In the genomic region with DNA sequence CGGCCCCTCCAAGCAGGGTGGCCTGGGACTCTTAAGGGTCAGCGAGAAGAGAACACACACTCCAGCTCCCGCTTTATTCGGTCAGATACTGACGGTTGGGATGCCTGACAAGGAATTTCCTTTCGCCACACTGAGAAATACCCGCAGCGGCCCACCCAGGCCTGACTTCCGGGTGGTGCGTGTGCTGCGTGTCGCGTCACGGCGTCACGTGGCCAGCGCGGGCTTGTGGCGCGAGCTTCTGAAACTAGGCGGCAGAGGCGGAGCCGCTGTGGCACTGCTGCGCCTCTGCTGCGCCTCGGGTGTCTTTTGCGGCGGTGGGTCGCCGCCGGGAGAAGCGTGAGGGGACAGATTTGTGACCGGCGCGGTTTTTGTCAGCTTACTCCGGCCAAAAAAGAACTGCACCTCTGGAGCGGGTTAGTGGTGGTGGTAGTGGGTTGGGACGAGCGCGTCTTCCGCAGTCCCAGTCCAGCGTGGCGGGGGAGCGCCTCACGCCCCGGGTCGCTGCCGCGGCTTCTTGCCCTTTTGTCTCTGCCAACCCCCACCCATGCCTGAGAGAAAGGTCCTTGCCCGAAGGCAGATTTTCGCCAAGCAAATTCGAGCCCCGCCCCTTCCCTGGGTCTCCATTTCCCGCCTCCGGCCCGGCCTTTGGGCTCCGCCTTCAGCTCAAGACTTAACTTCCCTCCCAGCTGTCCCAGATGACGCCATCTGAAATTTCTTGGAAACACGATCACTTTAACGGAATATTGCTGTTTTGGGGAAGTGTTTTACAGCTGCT, we compare ENCODE assay signal across 8 cellular contexts. TPM values are rescaled to one million over a fixed set of nuclear protein-coding genes. Genes with fewer than 3 reads are reported as not detected.
A peak's percentile ranks its signal among the peaks of the same experiment; 100 is the strongest.
DNase-seq lines count a peak whose midpoint lies in the region; ATAC-seq and TF ChIP-seq lines count a peak whose summit lies in the region.

A gene with protein sequence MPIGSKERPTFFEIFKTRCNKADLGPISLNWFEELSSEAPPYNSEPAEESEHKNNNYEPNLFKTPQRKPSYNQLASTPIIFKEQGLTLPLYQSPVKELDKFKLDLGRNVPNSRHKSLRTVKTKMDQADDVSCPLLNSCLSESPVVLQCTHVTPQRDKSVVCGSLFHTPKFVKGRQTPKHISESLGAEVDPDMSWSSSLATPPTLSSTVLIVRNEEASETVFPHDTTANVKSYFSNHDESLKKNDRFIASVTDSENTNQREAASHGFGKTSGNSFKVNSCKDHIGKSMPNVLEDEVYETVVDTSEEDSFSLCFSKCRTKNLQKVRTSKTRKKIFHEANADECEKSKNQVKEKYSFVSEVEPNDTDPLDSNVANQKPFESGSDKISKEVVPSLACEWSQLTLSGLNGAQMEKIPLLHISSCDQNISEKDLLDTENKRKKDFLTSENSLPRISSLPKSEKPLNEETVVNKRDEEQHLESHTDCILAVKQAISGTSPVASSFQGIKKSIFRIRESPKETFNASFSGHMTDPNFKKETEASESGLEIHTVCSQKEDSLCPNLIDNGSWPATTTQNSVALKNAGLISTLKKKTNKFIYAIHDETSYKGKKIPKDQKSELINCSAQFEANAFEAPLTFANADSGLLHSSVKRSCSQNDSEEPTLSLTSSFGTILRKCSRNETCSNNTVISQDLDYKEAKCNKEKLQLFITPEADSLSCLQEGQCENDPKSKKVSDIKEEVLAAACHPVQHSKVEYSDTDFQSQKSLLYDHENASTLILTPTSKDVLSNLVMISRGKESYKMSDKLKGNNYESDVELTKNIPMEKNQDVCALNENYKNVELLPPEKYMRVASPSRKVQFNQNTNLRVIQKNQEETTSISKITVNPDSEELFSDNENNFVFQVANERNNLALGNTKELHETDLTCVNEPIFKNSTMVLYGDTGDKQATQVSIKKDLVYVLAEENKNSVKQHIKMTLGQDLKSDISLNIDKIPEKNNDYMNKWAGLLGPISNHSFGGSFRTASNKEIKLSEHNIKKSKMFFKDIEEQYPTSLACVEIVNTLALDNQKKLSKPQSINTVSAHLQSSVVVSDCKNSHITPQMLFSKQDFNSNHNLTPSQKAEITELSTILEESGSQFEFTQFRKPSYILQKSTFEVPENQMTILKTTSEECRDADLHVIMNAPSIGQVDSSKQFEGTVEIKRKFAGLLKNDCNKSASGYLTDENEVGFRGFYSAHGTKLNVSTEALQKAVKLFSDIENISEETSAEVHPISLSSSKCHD (N-terminal part only) (plus strand): TSS at position 254 of the 775 bp plus-strand sequence. CDS start 953 bp downstream, outside the sequence.
A gene with protein sequence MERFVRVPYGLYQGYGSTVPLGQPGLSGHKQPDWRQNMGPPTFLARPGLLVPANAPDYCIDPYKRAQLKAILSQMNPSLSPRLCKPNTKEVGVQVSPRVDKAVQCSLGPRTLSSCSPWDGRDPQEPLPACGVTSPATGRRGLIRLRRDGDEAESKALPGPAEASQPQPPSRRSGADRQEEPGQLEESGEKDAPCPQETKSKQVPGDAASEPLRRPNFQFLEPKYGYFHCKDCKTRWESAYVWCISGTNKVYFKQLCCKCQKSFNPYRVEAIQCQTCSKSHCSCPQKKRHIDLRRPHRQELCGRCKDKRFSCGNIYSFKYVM (minus strand): TSS at position 109 of the 775 bp plus-strand sequence. CDS start 3,438 bp downstream, outside the sequence.

- TF ChIP-seq CTCF in esophagus muscularis mucosa (IDR thresholded peaks at IDR 0.05) = no peak

- H3K27me3 ChIP-seq in esophagus muscularis mucosa = no peaks in the 10 kb centered on the region

- peak within 1 kb of the TSS; percentile 91 to 96 (median 92) for H3K27ac ChIP-seq in esophagus muscularis mucosa (replicated peaks in 1 of 4)

- peaks cover 6 to 18% (median 14%) of the 10 kb centered on the region in 4 donors for H3K4me1 ChIP-seq in esophagus muscularis mucosa

- peak; percentile 93 for ATAC-seq in GM21526 (IDR thresholded peaks at IDR 0.05; ENCODE audit: low FRiP score, unreplicated experiment)

- TF ChIP-seq POLR2A in esophagus muscularis mucosa (IDR thresholded peaks at IDR 0.05; ENCODE audit: low read depth) = peak; percentile 29

- no peaks in the 10 kb centered on the region for H3K36me3 ChIP-seq in esophagus muscularis mucosa

- TF ChIP-seq EP300 in esophagus muscularis mucosa (IDR thresholded peaks at IDR 0.05) = no peak

- intact Hi-C loops in esophagus muscularis mucosa (cut with DNase I) = no loop called here

- H3K9me3 ChIP-seq in esophagus muscularis mucosa = no peaks in the 10 kb centered on the region

- DNase-seq in DMS153 treated with DMSO at 0.1 percent for 48 hours (lab: John Stamatoyannopoulos, UW; ENCODE audit: unreplicated experiment) (peak; percentile 56), HuH-7 (ENCODE audit: low spot score) (peak; percentile 67), esophagus muscularis mucosa (ENCODE audit: extremely low spot score) (peak; percentile 96), myocyte (ENCODE audit: low read depth) (peak; percentile 90)
- DNase-seq in activated T-cell treated with anti-CD3 and anti-CD28 coated beads, Interleukin-2, amount 50 U/mL, for 48 hours = peak; percentile 89 to 91
- DNase-seq in stimulated activated CD8-positive, alpha-beta memory T cell treated with anti-CD3 and anti-CD28 coated beads, Interleukin-7, amount 100 ng/mL, for 24 hours (ENCODE audit: low read depth) = peak; percentile 75

- 2% methylated on average over 36 of the region's 60 CpGs for WGBS in esophagus muscularis mucosa

- peak within 1 kb of the TSS; percentile 68 to 78 (median 70) for H3K4me3 ChIP-seq in esophagus muscularis mucosa

TF ChIP-seq in PFSK-1, 5 proteins besides CTCF, POLR2A, EP300 and RAD21:
- TF ChIP-seq, protein P1, sequence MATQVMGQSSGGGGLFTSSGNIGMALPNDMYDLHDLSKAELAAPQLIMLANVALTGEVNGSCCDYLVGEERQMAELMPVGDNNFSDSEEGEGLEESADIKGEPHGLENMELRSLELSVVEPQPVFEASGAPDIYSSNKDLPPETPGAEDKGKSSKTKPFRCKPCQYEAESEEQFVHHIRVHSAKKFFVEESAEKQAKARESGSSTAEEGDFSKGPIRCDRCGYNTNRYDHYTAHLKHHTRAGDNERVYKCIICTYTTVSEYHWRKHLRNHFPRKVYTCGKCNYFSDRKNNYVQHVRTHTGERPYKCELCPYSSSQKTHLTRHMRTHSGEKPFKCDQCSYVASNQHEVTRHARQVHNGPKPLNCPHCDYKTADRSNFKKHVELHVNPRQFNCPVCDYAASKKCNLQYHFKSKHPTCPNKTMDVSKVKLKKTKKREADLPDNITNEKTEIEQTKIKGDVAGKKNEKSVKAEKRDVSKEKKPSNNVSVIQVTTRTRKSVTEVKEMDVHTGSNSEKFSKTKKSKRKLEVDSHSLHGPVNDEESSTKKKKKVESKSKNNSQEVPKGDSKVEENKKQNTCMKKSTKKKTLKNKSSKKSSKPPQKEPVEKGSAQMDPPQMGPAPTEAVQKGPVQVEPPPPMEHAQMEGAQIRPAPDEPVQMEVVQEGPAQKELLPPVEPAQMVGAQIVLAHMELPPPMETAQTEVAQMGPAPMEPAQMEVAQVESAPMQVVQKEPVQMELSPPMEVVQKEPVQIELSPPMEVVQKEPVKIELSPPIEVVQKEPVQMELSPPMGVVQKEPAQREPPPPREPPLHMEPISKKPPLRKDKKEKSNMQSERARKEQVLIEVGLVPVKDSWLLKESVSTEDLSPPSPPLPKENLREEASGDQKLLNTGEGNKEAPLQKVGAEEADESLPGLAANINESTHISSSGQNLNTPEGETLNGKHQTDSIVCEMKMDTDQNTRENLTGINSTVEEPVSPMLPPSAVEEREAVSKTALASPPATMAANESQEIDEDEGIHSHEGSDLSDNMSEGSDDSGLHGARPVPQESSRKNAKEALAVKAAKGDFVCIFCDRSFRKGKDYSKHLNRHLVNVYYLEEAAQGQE (IDR thresholded peaks at IDR 0.05; ENCODE audit: insufficient read depth in 1 of 2, low read depth in 2 of 2, low read length in 2 of 2) = no peak
- TF ChIP-seq FOXP2 (optimal IDR thresholded peaks at IDR 0.05; ENCODE audit: borderline replicate concordance, extremely low read depth, extremely low read length, insufficient read depth) (peak; percentile 67), TAF1 (IDR thresholded peaks at IDR 0.05; ENCODE audit: borderline replicate concordance, insufficient read depth, low read length) (peak; percentile 51; the same call in 1 of the 2 replicates), POLR2AphosphoS5 (IDR thresholded peaks at IDR 0.05; ENCODE audit: low read depth, low read length) (peak; percentile 81), SIN3A (IDR thresholded peaks at IDR 0.05; ENCODE audit: borderline replicate concordance, insufficient read depth, low read length) (0 out of 2 replicates have a peak, but pooled peaks have one; percentile 33)

RNA-seq across cellular contexts. Expression of the first gene that starts in this region (rescaled TPM):
- 2.9 TPM for polyA plus RNA-seq in PFSK-1 (2012; ENCODE audit: insufficient read length, low read depth)
- total RNA-seq in esophagus muscularis mucosa (under 1 TPM; 0.32 to 0.83 (median 0.38) TPM), myocyte (1.9 and 4.9 TPM in 2 replicates)
- 0.21 TPM for polyA plus RNA-seq in myocyte (2012)

RNA-seq across cellular contexts. Expression of the second gene that starts in this region (rescaled TPM):
- polyA plus RNA-seq in PFSK-1 (2012; ENCODE audit: insufficient read length, low read depth) = not detected
- not detected for total RNA-seq in esophagus muscularis mucosa
- total RNA-seq in myocyte = not detected in 2 replicates
- polyA plus RNA-seq in myocyte (2012) = not detected

Comparison
In these comparisons a context has a peak if more than half of its experiments do, and no peak if none do; other contexts are left out.
1. Peak in every context shown above with its lines: DNase-seq, ATAC-seq, H3K4me3 ChIP-seq and H3K27ac ChIP-seq.
2. Peak in DNase-seq, H3K4me3 ChIP-seq and H3K27ac ChIP-seq in esophagus muscularis mucosa; RNA of the genes that start here not detected or under 1 TPM.